Comparison of ENCODE assay signal across 19 cellular contexts in genomic region chr3:14263317-14264005, GRCh38.
"Had no signal": no experiment of that assay in that cellular context is flagged by ENCODE, and none has a peak within 500 bp of the region (broad histone marks: within the 10 kb centered on the region; RNA-seq: fewer than 3 reads in every experiment).

No MANE protein-coding gene starts in this region.

- H3K27me3 ChIP-seq: colonic mucosa, neural progenitor cell, sigmoid colon, testis had no signal

- H3K36me3 ChIP-seq: colonic mucosa, left lung, neural progenitor cell, prostate gland, sigmoid colon, tibial artery had no signal

- H3K4me3 ChIP-seq: colonic mucosa, left lung, neural progenitor cell, prostate gland, sigmoid colon, testis, tibial artery had no signal

- H3K9me3 Mint-ChIP-seq: effector memory CD8-positive, alpha-beta T cell; natural killer cell; stimulated activated memory B cell treated with anti-CD40 and anti-IgM and Interleukin-4, amounts not matched to agents 10 μg/mL and 1 μg/mL and 100 μg/mL, for 72 hours; type B pancreatic cell had no signal

- H3K4me2 ChIP-seq: neural progenitor cell had no signal

- H3K9ac ChIP-seq: neural progenitor cell had no signal

- H2AFZ ChIP-seq: neural progenitor cell had no signal

- H3K9me3 ChIP-seq: colonic mucosa, left lung, prostate gland, sigmoid colon, testis, tibial artery had no signal

- H3K27ac Mint-ChIP-seq: natural killer cell; neural progenitor cell; stimulated activated memory B cell treated with anti-CD40 and anti-IgM and Interleukin-4, amounts not matched to agents 10 μg/mL and 1 μg/mL and 100 μg/mL, for 72 hours; type B pancreatic cell had no signal

- H3K4me1 ChIP-seq: colonic mucosa, left lung, neural progenitor cell, prostate gland, sigmoid colon had no signal

- DNase-seq: central memory CD4-positive, alpha-beta T cell; colonic mucosa; effector memory CD8-positive, alpha-beta T cell; left cardiac atrium; left lung; mesendoderm; natural killer cell; right cardiac atrium; stimulated activated CD4-positive, alpha-beta T cell treated with anti-CD3 and anti-CD28 coated beads, Interleukin-4, amount 100 ng/mL, for 4 hours; stimulated activated naive CD8-positive, alpha-beta T cell treated with anti-CD3 and anti-CD28 coated beads, Interleukin-15, Interleukin-2, amounts not matched to agents 100 U/mL and 50 U/mL, for 24 hours; substantia nigra; testis; tibial artery had no signal

- H3K4me1 Mint-ChIP-seq: natural killer cell; stimulated activated memory B cell treated with anti-CD40 and anti-IgM and Interleukin-4, amounts not matched to agents 10 μg/mL and 1 μg/mL and 100 μg/mL, for 72 hours had no signal

- H3K27ac ChIP-seq: colonic mucosa, left lung, neural progenitor cell, prostate gland, sigmoid colon, testis, tibial artery had no signal

- FAIRE-seq: frontal cortex had no signal

- H3K4me3 Mint-ChIP-seq: effector memory CD8-positive, alpha-beta T cell; natural killer cell; neural progenitor cell; stimulated activated memory B cell treated with anti-CD40 and anti-IgM and Interleukin-4, amounts not matched to agents 10 μg/mL and 1 μg/mL and 100 μg/mL, for 72 hours; type B pancreatic cell had no signal

- H3K36me3 Mint-ChIP-seq: natural killer cell; stimulated activated memory B cell treated with anti-CD40 and anti-IgM and Interleukin-4, amounts not matched to agents 10 μg/mL and 1 μg/mL and 100 μg/mL, for 72 hours; type B pancreatic cell had no signal

- ATAC-seq: effector memory CD8-positive, alpha-beta T cell; left cardiac atrium; left lung; natural killer cell; right cardiac atrium; stimulated activated memory B cell treated with anti-CD40 and anti-IgM and Interleukin-4, amounts not matched to agents 10 μg/mL and 1 μg/mL and 100 μg/mL, for 72 hours; stimulated activated naive CD8-positive, alpha-beta T cell treated with anti-CD3 and anti-CD28 coated beads, Interleukin-15, Interleukin-2, amounts not matched to agents 100 U/mL and 50 U/mL, for 24 hours had no signal
